Comparison of ENCODE assay signal across 8 cellular contexts in the genomic region with DNA sequence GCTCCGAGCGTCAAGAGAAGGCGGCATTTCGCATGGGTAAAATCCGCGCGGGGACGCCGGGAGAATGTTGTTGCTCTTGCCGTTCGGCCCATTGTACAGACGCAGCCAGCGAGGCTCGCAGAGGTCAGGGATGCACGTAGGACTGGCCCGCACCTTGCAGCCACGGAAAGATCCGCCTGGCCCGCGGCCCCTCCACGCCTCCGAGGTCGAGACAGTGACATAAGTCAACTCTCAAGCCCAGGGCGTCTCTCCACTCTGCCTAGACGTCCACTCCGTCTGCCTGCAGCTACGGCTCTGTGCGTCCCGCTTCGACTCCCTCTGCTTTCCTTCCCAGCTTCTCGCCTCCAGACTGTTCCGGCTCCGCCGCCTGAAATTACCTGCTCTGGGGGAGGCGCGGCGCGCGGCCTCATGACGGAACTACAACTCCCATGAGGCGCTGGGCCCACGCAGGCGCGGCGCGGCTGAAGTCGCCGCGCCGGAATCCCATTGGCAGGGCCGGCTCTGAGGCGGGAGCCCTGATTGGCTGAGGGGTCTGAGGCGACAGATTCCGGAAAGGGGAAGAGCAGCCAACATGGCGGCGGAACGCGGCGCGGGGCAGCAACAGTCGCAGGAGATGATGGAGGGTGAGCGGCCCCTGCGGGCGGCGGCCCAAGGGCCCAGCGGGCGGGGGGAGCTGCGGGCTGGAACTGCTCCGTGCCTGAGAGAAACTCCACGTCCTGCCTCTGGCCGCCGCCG. TPM values are rescaled to one million over a fixed set of nuclear protein-coding genes. Genes with fewer than 3 reads are reported as not detected.
DNase-seq lines count a peak whose midpoint lies in the region; ATAC-seq and TF ChIP-seq lines count a peak whose summit lies in the region.

A gene with protein sequence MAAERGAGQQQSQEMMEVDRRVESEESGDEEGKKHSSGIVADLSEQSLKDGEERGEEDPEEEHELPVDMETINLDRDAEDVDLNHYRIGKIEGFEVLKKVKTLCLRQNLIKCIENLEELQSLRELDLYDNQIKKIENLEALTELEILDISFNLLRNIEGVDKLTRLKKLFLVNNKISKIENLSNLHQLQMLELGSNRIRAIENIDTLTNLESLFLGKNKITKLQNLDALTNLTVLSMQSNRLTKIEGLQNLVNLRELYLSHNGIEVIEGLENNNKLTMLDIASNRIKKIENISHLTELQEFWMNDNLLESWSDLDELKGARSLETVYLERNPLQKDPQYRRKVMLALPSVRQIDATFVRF (plus strand): TSS at position 543 of the 735 bp plus-strand sequence. CDS start 29 bp downstream, at position 572.

- no peak within 1 kb of the TSS for H3K27ac ChIP-seq in PC-9

- H3K79me2 ChIP-seq in PC-9 (ENCODE audit: low read depth): peaks cover 44% of the 10 kb centered on the region

- no peaks in the 10 kb centered on the region; the same call in 1 of the 2 replicates for H4K20me1 ChIP-seq in PC-9 (ENCODE audit: insufficient read depth)

- no peaks in the 10 kb centered on the region for H3K27me3 ChIP-seq in PC-9 (ENCODE audit: insufficient read depth, low read depth)
- H3K27me3 ChIP-seq in mucosa of stomach (ENCODE audit: control insufficient read depth, insufficient read depth, low read length): no peaks in the 10 kb centered on the region

- no peaks in the 10 kb centered on the region for H3K9me2 ChIP-seq in PC-9 (ENCODE audit: insufficient read depth)

- H3K4me3 ChIP-seq in Jurkat, Clone E6-1 (ENCODE audit: low read length): peak within 1 kb of the TSS; percentile 88
- H3K4me3 ChIP-seq in PC-9 (peak within 1 kb of the TSS; percentile 76), epithelial cell of proximal tubule (ENCODE audit: low read depth, low read length) (peak within 1 kb of the TSS; percentile 80), mucosa of stomach (ENCODE audit: low read length) (peak within 1 kb of the TSS; percentile 87)

- H2AFZ ChIP-seq in PC-9: peak within 1 kb of the TSS; percentile 94

- CTCF ChIA-PET in PC-9 (lab: Charles Lee): interaction anchor here (0.5 to 1.5 kb wide), 3 partner anchors 48 to 235 kb away, joined by 3 to 7 read pairs (median 6); no protein-coding TSS in a partner anchor

- POLR2A ChIA-PET in PC-9 (lab: Charles Lee; ENCODE audit: unreplicated experiment): interaction anchor here (0.5 to 0.9 kb wide), 7 partner anchors 13 to 328 kb away, joined by 3 to 15 read pairs (median 4); no protein-coding TSS in a partner anchor

- peak within 1 kb of the TSS; percentile 81 for H3K9ac ChIP-seq in mucosa of stomach (ENCODE audit: low read length)

- H3K9me3 ChIP-seq in PC-9 (ENCODE audit: insufficient read depth, low read depth): no peaks in the 10 kb centered on the region
- H3K9me3 ChIP-seq in mucosa of stomach (ENCODE audit: control insufficient read depth, low read length): no peaks in the 10 kb centered on the region

- intact Hi-C loops in PC-9 (cut with micrococcal nuclease; ENCODE audit: unreplicated experiment): loop anchor here (1.0 to 5.0 kb wide), 5 partner anchors 48 to 299 kb away; a partner anchor contains a TSS

- no TSS peak for BruUV-seq in PC-9 (replicated peaks; lab: Mats Ljungman, UMichigan)

- ATAC-seq in GM21619 (IDR thresholded peaks at IDR 0.05; ENCODE audit: unreplicated experiment): peak; percentile 66

- 0 out of 2 replicates have a peak, but pooled peaks cover 3% of the 10 kb centered on the region for H3K36me3 ChIP-seq in PC-9 (ENCODE audit: low read depth)
- H3K36me3 ChIP-seq in mucosa of stomach (ENCODE audit: control insufficient read depth, insufficient read depth, low read length): no peaks in the 10 kb centered on the region

- TF ChIP-seq CTCF in PC-9 (conservative IDR thresholded peaks at IDR 0.05) (no peak), epithelial cell of proximal tubule (conservative IDR thresholded peaks at IDR 0.05; ENCODE audit: low read depth, low read length) (no peak)

- DNase-seq in DMS53 treated with DMSO at 0.1 percent for 48 hours (lab: John Stamatoyannopoulos, UW; ENCODE audit: unreplicated experiment) (peak; percentile 89), PC-9 (peak; percentile 94 to 97), epithelial cell of proximal tubule (ENCODE audit: low read depth) (peak; percentile 66)
- DNase-seq in Jurkat, Clone E6-1 (ENCODE audit: low read depth, low spot score): peak; percentile 92
- peak; percentile 94 for DNase-seq in activated T-cell treated with anti-CD3 and anti-CD28 coated beads, Interleukin-2, amount 50 U/mL, for 1 hour
- peak; percentile 83 to 85 for DNase-seq in stimulated activated CD8-positive, alpha-beta memory T cell treated with anti-CD3 and anti-CD28 coated beads, Interleukin-7, amount 100 ng/mL, for 1 hour (ENCODE audit: low read depth in 2 of 2)

- H3K4me1 ChIP-seq in PC-9 (replicated peaks; ENCODE audit: insufficient read depth) (peaks cover 17% of the 10 kb centered on the region), mucosa of stomach (ENCODE audit: control insufficient read depth, insufficient read depth, low read length) (peaks cover 8% of the 10 kb centered on the region)

- peak within 1 kb of the TSS; percentile 93 for H3K4me2 ChIP-seq in PC-9

- H3F3A ChIP-seq in PC-9 (ENCODE audit: insufficient read depth, low read depth): no peaks in the 10 kb centered on the region

RNA-seq across cellular contexts. Expression of the gene that starts here (rescaled TPM):
- 179 TPM for polyA plus RNA-seq in Jurkat, Clone E6-1 (2012; ENCODE audit: insufficient read depth, insufficient read length)
- total RNA-seq in PC-9 (2021) (113 and 143 TPM in 2 replicates), epithelial cell of proximal tubule (57.7 and 75.6 TPM in 2 replicates)
